7 cellular contexts compared by ENCODE assay signal in genomic region chr13:48731957-48732569, GRCh38.
DNase-seq lines count a peak whose midpoint lies in the region; ATAC-seq and TF ChIP-seq lines count a peak whose summit lies in the region.

No MANE protein-coding gene starts in this region.

- H3K4me1 ChIP-seq in effector memory CD4-positive, alpha-beta T cell (ENCODE audit: control insufficient read depth, insufficient read depth, low read length, poor library complexity, severe bottlenecking): no peaks in the 10 kb centered on the region

- ATAC-seq in GM19023 (IDR thresholded peaks at IDR 0.05; ENCODE audit: unreplicated experiment): peak; percentile 65

- DNase-seq in HuH-7 (ENCODE audit: low spot score) (peak; percentile 46), neural crest cell (ENCODE audit: low read depth, low spot score) (peak; percentile 56), type B pancreatic cell (ENCODE audit: extremely low spot score, unreplicated experiment) (no peak), NCI-H2107 treated with DMSO at 0.1 percent for 48 hours (lab: John Stamatoyannopoulos, UW; ENCODE audit: unreplicated experiment) (no peak)
- peak; percentile 67 for DNase-seq in activated CD4-positive, alpha-beta T cell treated with anti-CD3 and anti-CD28 coated beads, Interleukin-2, amount 50 U/mL, for 1 hour
- peak; percentile 6 to 25 (median 12) for DNase-seq in effector memory CD4-positive, alpha-beta T cell

- H3K9me3 Mint-ChIP-seq in neural crest cell: peaks cover 2% of the 10 kb centered on the region
- H3K9me3 Mint-ChIP-seq in type B pancreatic cell: peaks cover 5% of the 10 kb centered on the region

- no peak overlapping the region for H3K27ac ChIP-seq in effector memory CD4-positive, alpha-beta T cell (ENCODE audit: insufficient read depth, low read length, poor library complexity, severe bottlenecking)

- H3K27me3 Mint-ChIP-seq in neural crest cell (ENCODE audit: low read depth) (no peaks in the 10 kb centered on the region), type B pancreatic cell (peaks cover 8% of the 10 kb centered on the region)

- TF ChIP-seq CTCF in neural crest cell (conservative IDR thresholded peaks at IDR 0.05): peak; percentile 73
- TF ChIP-seq CTCF in type B pancreatic cell (conservative IDR thresholded peaks at IDR 0.05): peak; percentile 83

- H3K4me1 Mint-ChIP-seq in neural crest cell: peaks cover 3% of the 10 kb centered on the region
- peaks cover 9% of the 10 kb centered on the region for H3K4me1 Mint-ChIP-seq in type B pancreatic cell (ENCODE audit: unreplicated experiment)

- no peak overlapping the region for H3K27ac Mint-ChIP-seq in neural crest cell (ENCODE audit: unreplicated experiment)
- no peak overlapping the region for H3K27ac Mint-ChIP-seq in type B pancreatic cell

- no peaks in the 10 kb centered on the region for H3K9me3 ChIP-seq in effector memory CD4-positive, alpha-beta T cell (ENCODE audit: control insufficient read depth, low read length)

- H3K4me3 Mint-ChIP-seq in neural crest cell (no peak overlapping the region), type B pancreatic cell (peak overlapping the region; percentile 69)

- no peaks in the 10 kb centered on the region for H3K27me3 ChIP-seq in effector memory CD4-positive, alpha-beta T cell (replicated peaks; ENCODE audit: control insufficient read depth, insufficient read depth, low read length, poor library complexity, severe bottlenecking)

- no peaks in the 10 kb centered on the region for H3K36me3 Mint-ChIP-seq in neural crest cell (ENCODE audit: low read depth)
- no peaks in the 10 kb centered on the region for H3K36me3 Mint-ChIP-seq in type B pancreatic cell

- peak overlapping the region; percentile 35 for H3K4me3 ChIP-seq in effector memory CD4-positive, alpha-beta T cell (ENCODE audit: insufficient read depth, low read depth, low read length, poor library complexity, severe bottlenecking)

- no peaks in the 10 kb centered on the region for H3K36me3 ChIP-seq in effector memory CD4-positive, alpha-beta T cell (ENCODE audit: control insufficient read depth, insufficient read depth, low read length)

Comparison
In these comparisons a context has a peak if more than half of its experiments do, and no peak if none do; other contexts are left out.
1. DNase-seq: peak in HuH-7 (single experiment), activated CD4-positive, alpha-beta T cell treated with anti-CD3 and anti-CD28 coated beads, Interleukin-2, amount 50 U/mL, for 1 hour (single experiment), effector memory CD4-positive, alpha-beta T cell (3 of 3) and neural crest cell (single experiment); none in type B pancreatic cell (single experiment) and NCI-H2107 treated with DMSO at 0.1 percent for 48 hours (single experiment).